In genomic region chr9:14372437-14373318, GRCh38 we compare ENCODE assay signal across 8 cellular contexts. TPM values are rescaled to one million over a fixed set of nuclear protein-coding genes. Genes with fewer than 3 reads are reported as not detected.
DNase-seq lines count a peak whose midpoint lies in the region; ATAC-seq and TF ChIP-seq lines count a peak whose summit lies in the region.

No MANE protein-coding gene starts in this region.

- TF ChIP-seq CTCF in AG10803 (conservative IDR thresholded peaks at IDR 0.05; ENCODE audit: low read length) (no peak), endodermal cell (conservative IDR thresholded peaks at IDR 0.05) (no peak)

- peak overlapping the region; percentile 54 for H3K56ac ChIP-seq in mesendoderm (ENCODE audit: low read length)

- H3K4me3 Mint-ChIP-seq in endodermal cell: no peak overlapping the region

- H3K4me1 ChIP-seq in endodermal cell (ENCODE audit: control insufficient read depth, insufficient read depth, low read length): peaks cover 17% of the 10 kb centered on the region
- H3K4me1 ChIP-seq in mesendoderm (ENCODE audit: control insufficient read depth, low read depth, low read length): peaks cover 4% of the 10 kb centered on the region

- no peak overlapping the region for H3K4ac ChIP-seq in mesendoderm (ENCODE audit: low read depth, low read length)

- no peak overlapping the region for H2BK15ac ChIP-seq in mesendoderm (replicated peaks; ENCODE audit: low read depth)

- H3K27me3 ChIP-seq in endodermal cell (ENCODE audit: control insufficient read depth, insufficient read depth, low read length, poor library complexity, severe bottlenecking): no peaks in the 10 kb centered on the region
- no peaks in the 10 kb centered on the region for H3K27me3 ChIP-seq in mesendoderm (ENCODE audit: insufficient read depth, low read length, poor library complexity)

- no peak overlapping the region for H4K5ac ChIP-seq in mesendoderm (ENCODE audit: low read length)

- 17 to 33% methylated on average over 1 to 4 of the region's 4 CpGs for WGBS in endodermal cell (ENCODE audit: insufficient coverage in 1 of 2, insufficient read length in 1 of 2), 2 experiments
- no CpG with 5 or more reads among the region's 4 CpGs for WGBS in mesendoderm (ENCODE audit: extremely low coverage, insufficient coverage, low lambda C conversion rate)

- H3K9me3 ChIP-seq in endodermal cell (ENCODE audit: control insufficient read depth, low read length): peaks cover 10% of the 10 kb centered on the region

- no peak overlapping the region for H3K27ac ChIP-seq in endodermal cell (ENCODE audit: low read depth, low read length)
- H3K27ac ChIP-seq in mesendoderm (ENCODE audit: low read depth, low read length): peak overlapping the region; percentile 15

- no peaks in the 10 kb centered on the region for H3K36me3 Mint-ChIP-seq in endodermal cell (ENCODE audit: low read depth)

- no peak overlapping the region for H2BK5ac ChIP-seq in mesendoderm (ENCODE audit: low read length)

- H3K4me2 ChIP-seq in mesendoderm (ENCODE audit: low read length): no peak overlapping the region

- H3K79me2 ChIP-seq in mesendoderm (ENCODE audit: control insufficient read depth, insufficient read depth, low read length): no peaks in the 10 kb centered on the region

- H3K9me3 Mint-ChIP-seq in endodermal cell: peaks cover 11% of the 10 kb centered on the region

- H3K9ac ChIP-seq in endodermal cell (ENCODE audit: extremely low read depth, low read length, poor library complexity, severe bottlenecking): no peak overlapping the region
- no peak overlapping the region for H3K9ac ChIP-seq in mesendoderm (ENCODE audit: low read length)

- no peaks in the 10 kb centered on the region for H3K27me3 Mint-ChIP-seq in endodermal cell (ENCODE audit: insufficient read depth)

- no peaks in the 10 kb centered on the region for H3K36me3 ChIP-seq in endodermal cell (ENCODE audit: control insufficient read depth, insufficient read depth, low read length)
- H3K36me3 ChIP-seq in mesendoderm (ENCODE audit: control insufficient read depth, insufficient read depth, low read length): no peaks in the 10 kb centered on the region

- H3K27ac Mint-ChIP-seq in endodermal cell: peak overlapping the region; percentile 81

- no peak overlapping the region for H3K23ac ChIP-seq in mesendoderm (ENCODE audit: low read length)

- H3K4me3 ChIP-seq in AG10803 (ENCODE audit: low read length) (no peak overlapping the region), endodermal cell (ENCODE audit: low read length) (peak overlapping the region; percentile 19), mesendoderm (ENCODE audit: low read length) (no peak overlapping the region)

- H2BK120ac ChIP-seq in mesendoderm (ENCODE audit: low read depth, low read length): no peak overlapping the region

- H3K18ac ChIP-seq in mesendoderm (ENCODE audit: low read length): peak overlapping the region; percentile 81

- H3K79me1 ChIP-seq in mesendoderm (ENCODE audit: low read length): no peaks in the 10 kb centered on the region

- no peak overlapping the region for H2AK5ac ChIP-seq in mesendoderm (ENCODE audit: low read length)

- H3K4me1 Mint-ChIP-seq in endodermal cell: peaks cover 21% of the 10 kb centered on the region

- H4K8ac ChIP-seq in mesendoderm (ENCODE audit: low read depth, low read length): peak overlapping the region; percentile 1

- DNase-seq in AG10803 (ENCODE audit: low read depth) (peak; percentile 62), M059J (ENCODE audit: low read depth) (peak; percentile 89), endodermal cell (peak; percentile 88), mesendoderm (peak; percentile 96)

- ATAC-seq in HG03432 (IDR thresholded peaks at IDR 0.05; ENCODE audit: unreplicated experiment): no peak
- no peak for ATAC-seq in HG03045 (IDR thresholded peaks at IDR 0.05; ENCODE audit: unreplicated experiment)
- ATAC-seq in GM18873 (IDR thresholded peaks at IDR 0.05; ENCODE audit: low FRiP score, unreplicated experiment): no peak
- no peak for ATAC-seq in GM19328 (IDR thresholded peaks at IDR 0.05; ENCODE audit: unreplicated experiment)

RNA-seq across cellular contexts. Expression of gene NFIB, which starts 58.7 kb away (rescaled TPM):
- total RNA-seq in M059J (2014; rRNA removed; shearing (Covaris generic)): 2.5 and 4.1 TPM in 2 replicates
- 10 to 100 TPM in 1 of 2 donors, 1 to 10 TPM in 1; 5.3 to 14.1 TPM for total RNA-seq in endodermal cell
- polyA plus RNA-seq in endodermal cell (2013, experiment 1 of 2): 5.5 TPM
- polyA plus RNA-seq in endodermal cell (2013, experiment 2 of 2): 6.1 TPM
- polyA plus RNA-seq in mesendoderm (2013, experiment 1 of 2): 1.8 TPM
- 1.5 TPM for polyA plus RNA-seq in mesendoderm (2013, experiment 2 of 2)
